Comparison of ENCODE assay signal across 12 cellular contexts in the genomic region with DNA sequence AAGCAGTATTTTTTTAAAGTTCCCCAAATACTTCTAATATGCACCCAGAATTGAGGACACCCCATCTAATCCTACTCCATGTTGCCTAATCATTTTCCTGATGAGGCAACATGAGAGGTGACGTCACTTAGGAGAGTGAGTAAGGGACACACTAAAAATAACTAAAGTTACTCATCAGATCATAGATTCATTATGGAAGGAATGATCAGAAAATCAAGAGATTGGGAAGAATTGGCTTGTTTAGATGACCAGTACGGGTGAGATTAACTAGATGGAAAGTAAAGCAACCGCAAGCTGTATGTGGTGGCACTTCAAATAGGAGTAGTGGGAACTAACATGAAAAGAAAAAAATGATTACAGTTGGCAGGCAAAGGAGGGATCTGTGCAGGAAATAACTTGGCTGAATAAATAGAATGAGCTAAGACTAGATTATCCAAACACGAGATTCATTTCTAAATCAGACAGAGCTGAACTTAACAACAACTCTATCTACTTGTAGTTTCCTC.
DNase-seq lines count a peak whose midpoint lies in the region; ATAC-seq, FAIRE-seq and TF ChIP-seq lines count a peak whose summit lies in the region.
"Had no signal": no experiment of that assay in that cellular context is flagged by ENCODE, and none has a peak within 500 bp of the region (broad histone marks: within the 10 kb centered on the region; RNA-seq: fewer than 3 reads in every experiment).

No MANE protein-coding gene starts in this region.

- TF ChIP-seq CTCF in cardiac fibroblast (IDR thresholded peaks at IDR 0.05; ENCODE audit: low read depth, low read length), result no peak
- no peak for TF ChIP-seq CTCF in HepG2 (CRISPR knock-in tag; IDR thresholded peaks at IDR 0.05)
- TF ChIP-seq CTCF in WERI-Rb-1 (IDR thresholded peaks at IDR 0.05; ENCODE audit: low read depth, low read length), result no peak

- H3K4me3 ChIP-seq in MG63 (no peak overlapping the region), cardiac fibroblast (replicated peaks in 1 of 2; ENCODE audit: low read depth in 2 of 2, low read length in 2 of 2) (no peak overlapping the region), HepG2 (replicated peaks in 1 of 3; ENCODE audit: insufficient read depth in 1 of 3, low read depth in 2 of 3, low read length in 3 of 3) (no peak overlapping the region), WERI-Rb-1 (ENCODE audit: low read depth, low read length) (no peak overlapping the region)

- in situ Hi-C loops in HepG2 (cut with HindIII; ENCODE audit: extremely low pct_ligation_motif_present, low pct_unique_long_range_greater_than_20kb), result no loop called here

- no peaks in the 10 kb centered on the region for H3K27me3 ChIP-seq in MG63
- no peaks in the 10 kb centered on the region for H3K27me3 ChIP-seq in HepG2 (ENCODE audit: control insufficient read depth in 1 of 2, insufficient read depth in 2 of 2, low read length in 2 of 2)
- H3K27me3 ChIP-seq in WERI-Rb-1 (ENCODE audit: insufficient read depth, low read depth, severe bottlenecking), result no peaks in the 10 kb centered on the region

- H3K79me2 ChIP-seq in HepG2 (ENCODE audit: insufficient read depth, low read length), result no peaks in the 10 kb centered on the region

- BruUV-seq in HepG2 (replicated peaks; lab: Mats Ljungman, UMichigan), result no TSS peak

- no peak for TF ChIP-seq POLR2A in HepG2 (IDR thresholded peaks at IDR 0.05; ENCODE audit: insufficient read depth in 1 of 2, low read depth in 2 of 2, low read length in 2 of 2)

- H3K4me1 ChIP-seq in HepG2 (ENCODE audit: insufficient read depth, low read length), result peaks cover 46% of the 10 kb centered on the region

- no peak for ATAC-seq in HepG2
- no peak for ATAC-seq in GM19328 (IDR thresholded peaks at IDR 0.05; ENCODE audit: unreplicated experiment)
- ATAC-seq in GM18520 (IDR thresholded peaks at IDR 0.05; ENCODE audit: unreplicated experiment), result no peak

- peak overlapping the region; percentile 21 for H3K4me2 ChIP-seq in HepG2 (ENCODE audit: low read depth, low read length)

- H2AFZ ChIP-seq in HepG2 (ENCODE audit: low read length), result no peak overlapping the region

- TF ChIP-seq EP300 in HepG2 (IDR thresholded peaks at IDR 0.05; ENCODE audit: low read depth in 2 of 2, low read length in 2 of 2), result no peak
- TF ChIP-seq EP300 in HepG2 (CRISPR knock-in tag; IDR thresholded peaks at IDR 0.05; ENCODE audit: borderline replicate concordance), result no peak

- H3K9ac ChIP-seq in HepG2 (ENCODE audit: insufficient read depth, low read depth, low read length), result no peak overlapping the region

- FAIRE-seq in HepG2 (lab: Jason Lieb, UNC), result no peak
- FAIRE-seq: H1, TTC549 had no signal

- no peak for TF ChIP-seq RAD21 in HepG2 (CRISPR knock-in tag; IDR thresholded peaks at IDR 0.05)

- no peaks in the 10 kb centered on the region for H3K36me3 ChIP-seq in MG63
- no peaks in the 10 kb centered on the region for H3K36me3 ChIP-seq in HepG2 (replicated peaks in 1 of 2; ENCODE audit: control insufficient read depth in 1 of 2, insufficient read depth in 2 of 2, low read length in 2 of 2)
- no peaks in the 10 kb centered on the region for H3K36me3 ChIP-seq in WERI-Rb-1

- 48% methylated on average over 4 of the region's 4 CpGs for WGBS in HepG2 (ENCODE audit: low lambda C conversion rate)

- H3K9me3 ChIP-seq in MG63, result no peaks in the 10 kb centered on the region
- no peaks in the 10 kb centered on the region for H3K9me3 ChIP-seq in HepG2 (ENCODE audit: low read length)
- no peaks in the 10 kb centered on the region for H3K9me3 ChIP-seq in WERI-Rb-1 (ENCODE audit: severe bottlenecking)

- no peaks in the 10 kb centered on the region for H4K20me1 ChIP-seq in HepG2 (ENCODE audit: insufficient read depth, low read length)

- H3K27ac ChIP-seq in HepG2 (ENCODE audit: extremely low read length, insufficient read depth, low read length) (peak overlapping the region; percentile 3), WERI-Rb-1 (no peak overlapping the region)

- POLR2A ChIA-PET in HepG2 (lab: Yijun Ruan, JAX), result interaction anchor here (0.6 kb wide), 1 partner anchor 53 kb away, joined by 3 read pairs; no protein-coding TSS in a partner anchor

- intact Hi-C loops in HepG2 (cut with micrococcal nuclease; ENCODE audit: unreplicated experiment), result no loop called here

- CTCF ChIA-PET in HepG2 (lab: Yijun Ruan, JAX; ENCODE audit: low intra/inter-chr PET ratio, low total read pairs), result no interaction called here

- DNase-seq in AG08395 (ENCODE audit: low spot score), result peak; percentile 72
- DNase-seq in MG63, result peak; percentile 15
- DNase-seq in cardiac fibroblast (ENCODE audit: low read depth in 2 of 2), result peak; percentile 70 to 84
- DNase-seq in HepG2 (ENCODE audit: low spot score), result peak; percentile 28
- no peak for DNase-seq in WERI-Rb-1
- DNase-seq in mucosa of gallbladder (ENCODE audit: low spot score), result no peak
- DNase-seq: CD8-positive, alpha-beta memory T cell; NCI-H510A treated with DMSO at 0.1 percent for 48 hours had no signal

TF ChIP-seq in HepG2, 621 proteins besides CTCF, POLR2A, EP300 and RAD21:
- TF ChIP-seq ZNF296 (CRISPR knock-in tag; conservative IDR thresholded peaks at IDR 0.05), result no peak
- TF ChIP-seq CEBPG (CRISPR knock-in tag; IDR thresholded peaks at IDR 0.05), result peak; percentile 64
- 0 out of 2 replicates have a peak, but pooled peaks have one; percentile 19 for TF ChIP-seq GATAD2A (CRISPR knock-in tag; IDR thresholded peaks at IDR 0.05)
- no peak for TF ChIP-seq ZMAT3 (CRISPR knock-in tag; conservative IDR thresholded peaks at IDR 0.05)
- TF ChIP-seq CEBPB (IDR thresholded peaks at IDR 0.05; ENCODE audit: borderline replicate concordance, low read depth, low read length), result peak; percentile 86
- TF ChIP-seq HNRNPLL (IDR thresholded peaks at IDR 0.05; ENCODE audit: low read depth, low read length, poor library complexity, severe bottlenecking), result no peak
- TF ChIP-seq NRL (CRISPR knock-in tag; IDR thresholded peaks at IDR 0.05; ENCODE audit: borderline replicate concordance), result no peak
- TF ChIP-seq CREB1 (IDR thresholded peaks at IDR 0.05), result peak; percentile 90
- no peak for TF ChIP-seq CREB1 (CRISPR knock-in tag; IDR thresholded peaks at IDR 0.05)
- peak; percentile 91 for TF ChIP-seq ATF7 (IDR thresholded peaks at IDR 0.05)
- no peak for TF ChIP-seq ATF7 (CRISPR knock-in tag; IDR thresholded peaks at IDR 0.05)
- TF ChIP-seq, protein P1, sequence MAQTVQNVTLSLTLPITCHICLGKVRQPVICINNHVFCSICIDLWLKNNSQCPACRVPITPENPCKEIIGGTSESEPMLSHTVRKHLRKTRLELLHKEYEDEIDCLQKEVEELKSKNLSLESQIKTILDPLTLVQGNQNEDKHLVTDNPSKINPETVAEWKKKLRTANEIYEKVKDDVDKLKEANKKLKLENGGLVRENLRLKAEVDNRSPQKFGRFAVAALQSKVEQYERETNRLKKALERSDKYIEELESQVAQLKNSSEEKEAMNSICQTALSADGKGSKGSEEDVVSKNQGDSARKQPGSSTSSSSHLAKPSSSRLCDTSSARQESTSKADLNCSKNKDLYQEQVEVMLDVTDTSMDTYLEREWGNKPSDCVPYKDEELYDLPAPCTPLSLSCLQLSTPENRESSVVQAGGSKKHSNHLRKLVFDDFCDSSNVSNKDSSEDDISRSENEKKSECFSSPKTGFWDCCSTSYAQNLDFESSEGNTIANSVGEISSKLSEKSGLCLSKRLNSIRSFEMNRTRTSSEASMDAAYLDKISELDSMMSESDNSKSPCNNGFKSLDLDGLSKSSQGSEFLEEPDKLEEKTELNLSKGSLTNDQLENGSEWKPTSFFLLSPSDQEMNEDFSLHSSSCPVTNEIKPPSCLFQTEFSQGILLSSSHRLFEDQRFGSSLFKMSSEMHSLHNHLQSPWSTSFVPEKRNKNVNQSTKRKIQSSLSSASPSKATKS (CRISPR knock-in tag; IDR thresholded peaks at IDR 0.05), result no peak
- no peak for TF ChIP-seq ZNF724P (CRISPR knock-in tag; IDR thresholded peaks at IDR 0.05; ENCODE audit: borderline replicate concordance)

Comparison
In these comparisons a context has a peak if more than half of its experiments do, and no peak if none do; other contexts are left out.
1. DNase-seq: peak in AG08395 (single experiment), MG63 (single experiment), cardiac fibroblast (2 of 2) and HepG2 (single experiment); none in WERI-Rb-1 (single experiment) and mucosa of gallbladder (single experiment).